Comparison of ENCODE assay signal across 24 cellular contexts in genomic region chr22:38299758-38300157, GRCh38. TPM values are rescaled to one million over a fixed set of nuclear protein-coding genes. Genes with fewer than 3 reads are reported as not detected.
DNase-seq lines count a peak whose midpoint lies in the region; ATAC-seq, FAIRE-seq and TF ChIP-seq lines count a peak whose summit lies in the region.
"Had no signal": no experiment of that assay in that cellular context is flagged by ENCODE, and none has a peak within 500 bp of the region (broad histone marks: within the 10 kb centered on the region; RNA-seq: fewer than 3 reads in every experiment).

No MANE protein-coding gene starts in this region.

- BruUV-seq in MCF 10A (replicated peaks; lab: Mats Ljungman, UMichigan): no TSS peak

- TF ChIP-seq CTCF in right atrium auricular region (IDR thresholded peaks at IDR 0.05) (no peak), MCF 10A (IDR thresholded peaks at IDR 0.05; ENCODE audit: unreplicated experiment) (no peak), keratinocyte (optimal IDR thresholded peaks at IDR 0.05 in 1 of 3, IDR thresholded peaks at IDR 0.05 in 1 of 3, conservative IDR thresholded peaks at IDR 0.05 in 1 of 3; ENCODE audit: extremely low read depth in 1 of 3, insufficient read depth in 2 of 3, low read length in 3 of 3) (no peak), thyroid gland (IDR thresholded peaks at IDR 0.05) (no peak)

- POLR2A ChIA-PET in MCF 10A (lab: Yijun Ruan, JAX): interaction anchor here (0.5 to 8.8 kb wide), 8 partner anchors 12 to 491 kb away, joined by 3 to 146 read pairs (median 7); partner anchors contain the start of gene CSNK1E

- H3K9me1 ChIP-seq in keratinocyte (ENCODE audit: control insufficient read depth, extremely low read depth, insufficient read depth, low read length): peaks cover 2% of the 10 kb centered on the region

- H3K4me1 Mint-ChIP-seq in MCF 10A (ENCODE audit: insufficient read depth, unreplicated experiment): peaks cover 54% of the 10 kb centered on the region

- H3K4me3 ChIP-seq in right atrium auricular region: no peak overlapping the region
- H3K4me3 ChIP-seq in keratinocyte (ENCODE audit: control insufficient read depth in 2 of 3, extremely low read depth in 1 of 3, insufficient read depth in 2 of 3, low read depth in 1 of 3, low read length in 3 of 3): no peak overlapping the region
- H3K4me3 ChIP-seq in thyroid gland (replicated peaks in 1 of 3): no peak overlapping the region
- H3K4me3 ChIP-seq: ascending aorta, SJSA1 had no signal

- DNase-seq in Right ventricle myocardium inferior (ENCODE audit: missing footprints) (no peak), right atrium auricular region (ENCODE audit: low spot score) (no peak), MCF 10A (ENCODE audit: unreplicated experiment) (peak; percentile 68), keratinocyte (ENCODE audit: low read depth, low spot score) (no peak), thyroid gland (peak; percentile 73 to 78), MV-4-11 (lab: John Stamatoyannopoulos, UW) (no peak), HuH-7 (ENCODE audit: low spot score) (no peak)
- DNase-seq: 8988T; activated CD4-positive, alpha-beta T cell treated with anti-CD3 and anti-CD28 coated beads, Interleukin-2, amount 10 ng/mL, durations not matched to agents 7 days and 5 days; CD8-positive, alpha-beta T cell; effector CD8-positive, alpha-beta T cell; GDM1; Karpas-422; left colon; NCI-H187 treated with DMSO at 0.1 percent for 48 hours; NCI-H226; NCI-H748 treated with DMSO at 0.1 percent for 48 hours; posterior cingulate gyrus had no signal

- no peak for FAIRE-seq in keratinocyte (lab: Jason Lieb, UNC)

- no peak for TF ChIP-seq POLR2A in thyroid gland (IDR thresholded peaks at IDR 0.05)

- H2AFZ ChIP-seq in keratinocyte (ENCODE audit: control insufficient read depth, low read length): no peak overlapping the region

- peak overlapping the region; percentile 12 for H3K4me2 ChIP-seq in keratinocyte (ENCODE audit: control insufficient read depth, extremely low read depth, insufficient read depth, low read depth, low read length)

- H4K20me1 ChIP-seq in keratinocyte (ENCODE audit: control insufficient read depth, extremely low read depth, insufficient read depth, low read length): peaks cover 24% of the 10 kb centered on the region

- WGBS in thyroid gland, 2 donors: 23 to 44% methylated on average over 8 to 12 of the region's 12 CpGs

- intact Hi-C loops in Right ventricle myocardium inferior (cut with DNase I) (no loop called here), MCF 10A (cut with micrococcal nuclease) (loop anchor here (2.0 kb wide), 1 partner anchor 49 kb away; no protein-coding TSS in a partner anchor), thyroid gland (cut with DNase I) (no loop called here)

- dilution Hi-C loops in keratinocyte (cut with MboI; ENCODE audit: extremely low pct_ligation_motif_present, low sequenced_read_pairs): no loop called here

- peaks cover 99% of the 10 kb centered on the region for H3K36me3 Mint-ChIP-seq in MCF 10A (ENCODE audit: insufficient read depth, unreplicated experiment)
- H3K36me3 Mint-ChIP-seq: natural killer cell treated with Interleukin-12 subunit alpha and Interleukin-12 subunit beta and Interleukin-15 and Interleukin-18, amount 100 ng/mL, for 72 hours had no signal

- H3K4me3 Mint-ChIP-seq in MCF 10A (ENCODE audit: unreplicated experiment): no peak overlapping the region
- H3K4me3 Mint-ChIP-seq: activated CD4-positive, alpha-beta T cell treated with anti-CD3 and anti-CD28 coated beads, Interleukin-2, amount 10 ng/mL, durations not matched to agents 7 days and 5 days; activated naive CD8-positive, alpha-beta T cell; CD8-positive, alpha-beta T cell; natural killer cell treated with Interleukin-12 subunit alpha and Interleukin-12 subunit beta and Interleukin-15 and Interleukin-18, amount 100 ng/mL, for 72 hours; T-helper 1 cell treated with Interleukin-12 subunit alpha and Interleukin-12 subunit beta and Interleukin-4 antibody, amounts not matched to agents 30 μg/mL and 1 μg/mL, for 36 hours had no signal

- no peaks in the 10 kb centered on the region for H3K9me3 ChIP-seq in right atrium auricular region
- H3K9me3 ChIP-seq in keratinocyte (ENCODE audit: control insufficient read depth, low read depth, low read length): no peaks in the 10 kb centered on the region
- no peaks in the 10 kb centered on the region for H3K9me3 ChIP-seq in thyroid gland
- H3K9me3 ChIP-seq: ascending aorta, SJSA1 had no signal

- H3K36me3 ChIP-seq in right atrium auricular region (peaks cover 87% of the 10 kb centered on the region), keratinocyte (ENCODE audit: control insufficient read depth in 2 of 2, extremely low read depth in 1 of 2, insufficient read depth in 2 of 2, low read length in 2 of 2) (peaks cover 56 to 74% of the 10 kb centered on the region in 2 experiments), thyroid gland (peaks cover 75 to 76% of the 10 kb centered on the region in 2 donors)

- H3K27me3 ChIP-seq in right atrium auricular region (no peaks in the 10 kb centered on the region), keratinocyte (ENCODE audit: control insufficient read depth, extremely low read depth, insufficient read depth, low read length) (no peaks in the 10 kb centered on the region), thyroid gland (no peaks in the 10 kb centered on the region)
- H3K27me3 ChIP-seq: ascending aorta, SJSA1 had no signal

- H3K27ac ChIP-seq in right atrium auricular region: no peak overlapping the region
- H3K27ac ChIP-seq in keratinocyte (ENCODE audit: control insufficient read depth, insufficient read depth, low read length): peak overlapping the region; percentile 77
- peak overlapping the region in 2 of 3 donors; percentile 18 to 47 for H3K27ac ChIP-seq in thyroid gland
- H3K27ac ChIP-seq: ascending aorta had no signal

- ATAC-seq in Right ventricle myocardium inferior (peak; percentile 42), GM18858 (IDR thresholded peaks at IDR 0.05; ENCODE audit: unreplicated experiment) (no peak)
- ATAC-seq: CD8-positive, alpha-beta T cell; natural killer cell treated with Interleukin-12 subunit alpha and Interleukin-12 subunit beta and Interleukin-15 and Interleukin-18, amount 100 ng/mL, for 72 hours had no signal

- peaks cover 0 to 33% of the 10 kb centered on the region in 2 donors for H3K4me1 ChIP-seq in right atrium auricular region
- peaks cover 37% of the 10 kb centered on the region for H3K4me1 ChIP-seq in keratinocyte (ENCODE audit: control insufficient read depth, extremely low read depth, insufficient read depth, low read length)
- peaks cover 27 to 36% of the 10 kb centered on the region in 2 donors for H3K4me1 ChIP-seq in thyroid gland

- H3K79me2 ChIP-seq in keratinocyte (ENCODE audit: control insufficient read depth, insufficient read depth, low read length): peaks cover 73% of the 10 kb centered on the region

- H3K9ac ChIP-seq in keratinocyte (ENCODE audit: control insufficient read depth, extremely low read depth, insufficient read depth, low read length): peak overlapping the region; percentile 36

- peak overlapping the region; percentile 98 for H3K27ac Mint-ChIP-seq in MCF 10A (ENCODE audit: low read depth, unreplicated experiment)
- H3K27ac Mint-ChIP-seq: activated CD4-positive, alpha-beta T cell treated with anti-CD3 and anti-CD28 coated beads, Interleukin-2, amount 10 ng/mL, durations not matched to agents 7 days and 5 days; activated naive CD8-positive, alpha-beta T cell; CD8-positive, alpha-beta T cell; natural killer cell treated with Interleukin-12 subunit alpha and Interleukin-12 subunit beta and Interleukin-15 and Interleukin-18, amount 100 ng/mL, for 72 hours; T-helper 1 cell treated with Interleukin-12 subunit alpha and Interleukin-12 subunit beta and Interleukin-4 antibody, amounts not matched to agents 30 μg/mL and 1 μg/mL, for 36 hours had no signal

- no peaks in the 10 kb centered on the region for H3K9me3 Mint-ChIP-seq in MCF 10A (ENCODE audit: unreplicated experiment)
- H3K9me3 Mint-ChIP-seq: activated CD4-positive, alpha-beta T cell treated with anti-CD3 and anti-CD28 coated beads, Interleukin-2, amount 10 ng/mL, durations not matched to agents 7 days and 5 days; CD8-positive, alpha-beta T cell; natural killer cell treated with Interleukin-12 subunit alpha and Interleukin-12 subunit beta and Interleukin-15 and Interleukin-18, amount 100 ng/mL, for 72 hours; T-helper 1 cell treated with Interleukin-12 subunit alpha and Interleukin-12 subunit beta and Interleukin-4 antibody, amounts not matched to agents 30 μg/mL and 1 μg/mL, for 36 hours had no signal

- CTCF ChIA-PET in MCF 10A (lab: Yijun Ruan, JAX): no interaction called here

- no peaks in the 10 kb centered on the region for H3K27me3 Mint-ChIP-seq in MCF 10A (ENCODE audit: insufficient read depth, unreplicated experiment)
- H3K27me3 Mint-ChIP-seq: activated CD4-positive, alpha-beta T cell treated with anti-CD3 and anti-CD28 coated beads, Interleukin-2, amount 10 ng/mL, durations not matched to agents 7 days and 5 days; activated naive CD8-positive, alpha-beta T cell; natural killer cell treated with Interleukin-12 subunit alpha and Interleukin-12 subunit beta and Interleukin-15 and Interleukin-18, amount 100 ng/mL, for 72 hours had no signal

RNA-seq across cellular contexts. Expression of gene CSNK1E, which starts 17.5 kb away (rescaled TPM):
- total RNA-seq in Right ventricle myocardium inferior (55.4 TPM), right atrium auricular region (10 to 100 TPM; 41.8 to 78.8 TPM), MCF 10A (2022) (354 and 425 TPM in 2 replicates), thyroid gland (10 to 100 TPM; 53.2 to 98.4 (median 69.5) TPM)
- polyA plus RNA-seq in keratinocyte: 168 to 229 TPM (median 198 TPM) in 3 replicates
- polyA plus RNA-seq in keratinocyte (2011; ENCODE audit: low read depth): 103 TPM
- 156 and 222 TPM in 2 replicates for polyA plus RNA-seq in keratinocyte (2011; cell fraction: cytosol; rRNA removed)
- 405 and 521 TPM in 2 replicates for polyA plus RNA-seq in keratinocyte (2011; cell fraction: nucleus; rRNA removed)
- 138 and 148 TPM in 2 replicates for polyA plus RNA-seq in keratinocyte (2012; ENCODE audit: low replicate concordance)
- polyA minus RNA-seq in keratinocyte: 186 to 256 TPM (median 187 TPM) in 3 replicates
- 182 TPM for polyA minus RNA-seq in keratinocyte (2011; cell fraction: cytosol; rRNA and poly(A)+ RNA removed)
- polyA minus RNA-seq in keratinocyte (2011; cell fraction: nucleus; rRNA and poly(A)+ RNA removed): 122 and 125 TPM in 2 replicates

RNA-seq across cellular contexts. Expression of gene TMEM184B, which starts 26.9 kb away (rescaled TPM):
- total RNA-seq in Right ventricle myocardium inferior: 43.1 TPM
- total RNA-seq in right atrium auricular region: 10 to 100 TPM; 51.2 to 76.1 TPM
- total RNA-seq in MCF 10A (2022): 58.7 and 69.1 TPM in 2 replicates
- polyA plus RNA-seq in keratinocyte: 12.8 to 47.3 TPM (median 18.8 TPM) in 3 replicates
- polyA plus RNA-seq in keratinocyte (2011; ENCODE audit: low read depth): 3.8 TPM
- 25.0 and 37.5 TPM in 2 replicates for polyA plus RNA-seq in keratinocyte (2011; cell fraction: cytosol; rRNA removed)
- 52.2 and 66.1 TPM in 2 replicates for polyA plus RNA-seq in keratinocyte (2011; cell fraction: nucleus; rRNA removed)
- 27.6 and 57.4 TPM in 2 replicates for polyA plus RNA-seq in keratinocyte (2012; ENCODE audit: low replicate concordance)
- 25.2 to 78.0 TPM (median 29.0 TPM) in 3 replicates for polyA minus RNA-seq in keratinocyte
- 72.3 TPM for polyA minus RNA-seq in keratinocyte (2011; cell fraction: cytosol; rRNA and poly(A)+ RNA removed)
- polyA minus RNA-seq in keratinocyte (2011; cell fraction: nucleus; rRNA and poly(A)+ RNA removed): 35.3 and 44.1 TPM in 2 replicates
- 10 to 100 TPM; 42.9 to 92.2 (median 74.5) TPM for total RNA-seq in thyroid gland

Comparison
In these comparisons a context has a peak if more than half of its experiments do, and no peak if none do; other contexts are left out.
1. DNase-seq: peak in MCF 10A (single experiment) and thyroid gland (2 of 2); none in Right ventricle myocardium inferior (single experiment), right atrium auricular region (single experiment), keratinocyte (single experiment), MV-4-11 (single experiment) and HuH-7 (single experiment).
2. H3K27ac ChIP-seq: peak in keratinocyte (single experiment) and thyroid gland (2 of 3); none in right atrium auricular region (0 of 2).